In the genomic region with DNA sequence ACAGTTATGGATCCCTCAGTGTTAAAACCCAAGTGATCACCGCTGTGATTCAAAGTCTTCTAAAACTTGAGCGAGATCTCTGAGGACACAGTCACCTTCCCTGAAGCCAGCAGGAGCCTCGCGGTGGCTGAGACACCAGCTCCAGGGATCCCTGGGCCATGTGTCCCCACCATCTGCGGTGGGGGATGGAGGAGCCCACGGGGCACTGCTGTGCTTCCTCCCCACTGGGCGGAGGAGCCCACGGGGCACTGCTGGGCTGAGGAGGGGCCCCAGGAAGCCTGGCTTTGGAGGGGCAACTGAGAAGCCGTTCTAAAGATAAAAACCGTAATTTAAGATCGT, we compare ENCODE assay signal across 19 cellular contexts.
"Had no signal": no experiment of that assay in that cellular context is flagged by ENCODE, and none has a peak within 500 bp of the region (broad histone marks: within the 10 kb centered on the region; RNA-seq: fewer than 3 reads in every experiment).

No MANE protein-coding gene starts in this region.

- H3K4me2 ChIP-seq: smooth muscle cell had no signal

- H3K27ac ChIP-seq: dorsolateral prefrontal cortex, prostate gland, right atrium auricular region, stomach, thyroid gland, vagina had no signal

- H3K4me3 ChIP-seq: dorsolateral prefrontal cortex, lung, mucosa of descending colon, prostate gland, right atrium auricular region, smooth muscle cell, stomach, thyroid gland, vagina had no signal

- FAIRE-seq: frontal cortex, keratinocyte had no signal

- H3K4me1 ChIP-seq: prostate gland, right atrium auricular region, vagina had no signal

- H3K36me3 ChIP-seq: prostate gland, right atrium auricular region, thyroid gland, vagina had no signal

- H3K9me3 ChIP-seq: mucosa of descending colon, prostate gland, right atrium auricular region, stomach, thyroid gland, vagina had no signal

- H3K27me3 ChIP-seq: dorsolateral prefrontal cortex, right atrium auricular region, stomach, thyroid gland, vagina had no signal

- DNase-seq: dorsolateral prefrontal cortex; effector memory CD4-positive, alpha-beta T cell; erythroblast; hypothalamus; mucosa of descending colon; naive B cell; stimulated activated CD4-positive, alpha-beta T cell treated with anti-CD3 and anti-CD28 coated beads, Interleukin-2, amount 100 ng/mL, for 24 hours; stimulated activated CD4-positive, alpha-beta T cell treated with anti-CD3 and anti-CD28 coated beads, Interleukin-4, amount 100 ng/mL, for 24 hours; stimulated activated naive CD4-positive, alpha-beta T cell treated with Interleukin-2 at 50 U/mL for 16 hours; stomach; thyroid gland; trophoblast cell had no signal
